9 cellular contexts compared by ENCODE assay signal in genomic region chr3:191244242-191244867, GRCh38. TPM values are rescaled to one million over a fixed set of nuclear protein-coding genes. Genes with fewer than 3 reads are reported as not detected.
DNase-seq lines count a peak whose midpoint lies in the region; ATAC-seq and TF ChIP-seq lines count a peak whose summit lies in the region.
"Had no signal": no experiment of that assay in that cellular context is flagged by ENCODE, and none has a peak within 500 bp of the region (broad histone marks: within the 10 kb centered on the region; RNA-seq: fewer than 3 reads in every experiment).

No MANE protein-coding gene starts in this region.

- CTCF ChIA-PET in CD4-positive, alpha-beta T cell (lab: Charles Lee) = no interaction called here

- POLR2A ChIA-PET in CD4-positive, alpha-beta T cell (lab: Charles Lee) = no interaction called here

- peaks cover 11% of the 10 kb centered on the region for H3K4me1 Mint-ChIP-seq in CD4-positive, alpha-beta T cell (ENCODE audit: low read depth)

- no peaks in the 10 kb centered on the region for H3K9me3 ChIP-seq in CD4-positive, alpha-beta T cell (ENCODE audit: control insufficient read depth, low read length)

- H3K27me3 ChIP-seq in CD4-positive, alpha-beta T cell (ENCODE audit: control insufficient read depth, insufficient read depth, low read length) = no peaks in the 10 kb centered on the region

- no peak overlapping the region for H3K4me3 Mint-ChIP-seq in CD4-positive, alpha-beta T cell

- no peaks in the 10 kb centered on the region for H3K27me3 Mint-ChIP-seq in CD4-positive, alpha-beta T cell
- H3K27me3 Mint-ChIP-seq: IgD-negative memory B cell had no signal

- no peak for DNase-seq in CD4-positive, alpha-beta T cell
- peak; percentile 24 for DNase-seq in NCI-H69 (lab: John Stamatoyannopoulos, UW)
- DNase-seq in germinal center (ENCODE audit: low spot score) = peak; percentile 23
- DNase-seq in UCSD-AML1 (lab: John Stamatoyannopoulos, UW; ENCODE audit: unreplicated experiment) = no peak
- DNase-seq in NCI-H1436 (lab: John Stamatoyannopoulos, UW) = no peak
- no peak for DNase-seq in activated CD4-positive, alpha-beta T cell treated with anti-CD3 and anti-CD28 coated beads for 1 hour
- no peak for DNase-seq in mucosa of gallbladder (ENCODE audit: low spot score)

- ATAC-seq in CD4-positive, alpha-beta T cell (ENCODE audit: poor library complexity) = no peak
- peak; percentile 45 for ATAC-seq in GM19351 (IDR thresholded peaks at IDR 0.05; ENCODE audit: unreplicated experiment)

- intact Hi-C loops in CD4-positive, alpha-beta T cell (cut with DNase I, micrococcal nuclease) = loop anchor here in 1 of 2 experiments (10.0 kb wide), 2 partner anchors 140 to 1200 kb away; no protein-coding TSS in a partner anchor

- H3K9me3 Mint-ChIP-seq in CD4-positive, alpha-beta T cell = no peaks in the 10 kb centered on the region

- peak; percentile 26 for TF ChIP-seq CTCF in CD4-positive, alpha-beta T cell (IDR thresholded peaks at IDR 0.05)

- no peak overlapping the region for H3K27ac Mint-ChIP-seq in CD4-positive, alpha-beta T cell

- no peaks in the 10 kb centered on the region for H3K36me3 Mint-ChIP-seq in CD4-positive, alpha-beta T cell (ENCODE audit: low read depth)

- no peak overlapping the region for H3K27ac ChIP-seq in CD4-positive, alpha-beta T cell (ENCODE audit: low read depth, low read length)

RNA-seq across cellular contexts. Expression of gene OSTN, which starts 45.3 kb away (rescaled TPM):
- total RNA-seq in CD4-positive, alpha-beta T cell = not detected
- total RNA-seq in mucosa of gallbladder = not detected

Comparison
In these comparisons a context has a peak if more than half of its experiments do, and no peak if none do; other contexts are left out.
1. DNase-seq: peak in NCI-H69 (single experiment) and germinal center (single experiment); none in CD4-positive, alpha-beta T cell (0 of 10), UCSD-AML1 (single experiment), NCI-H1436 (single experiment), activated CD4-positive, alpha-beta T cell treated with anti-CD3 and anti-CD28 coated beads for 1 hour (single experiment) and mucosa of gallbladder (single experiment).